11 cellular contexts compared by ENCODE assay signal in the genomic region with DNA sequence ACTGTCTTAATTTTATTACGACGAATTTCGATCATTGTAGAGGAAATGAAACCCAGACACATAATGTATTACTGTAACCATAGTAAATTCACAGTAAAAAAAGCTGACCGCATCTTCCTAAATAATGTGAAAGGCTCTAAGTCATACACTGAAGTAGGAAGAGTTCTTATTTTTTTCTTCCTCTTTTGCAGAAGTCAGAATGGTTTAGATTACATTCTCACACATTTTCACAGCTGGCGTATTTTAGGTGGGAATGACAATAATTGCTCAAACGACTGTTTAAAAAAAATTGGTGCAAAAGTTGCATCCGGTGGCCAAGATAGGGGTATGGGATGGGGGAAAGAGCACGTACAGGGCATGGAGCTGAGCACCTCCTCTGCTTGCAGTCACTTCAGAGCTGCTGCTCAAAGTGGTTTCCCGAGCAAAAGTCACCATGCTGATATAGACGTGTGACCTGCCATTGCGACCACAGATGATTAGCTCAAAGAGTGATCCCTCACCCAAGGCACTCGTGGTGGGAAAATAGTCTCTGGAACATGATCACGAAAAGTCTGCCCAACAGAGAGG. TPM values are rescaled to one million over a fixed set of nuclear protein-coding genes. Genes with fewer than 3 reads are reported as not detected.
DNase-seq lines count a peak whose midpoint lies in the region; ATAC-seq, FAIRE-seq and TF ChIP-seq lines count a peak whose summit lies in the region.
"Had no signal": no experiment of that assay in that cellular context is flagged by ENCODE, and none has a peak within 500 bp of the region (broad histone marks: within the 10 kb centered on the region; RNA-seq: fewer than 3 reads in every experiment).

No MANE protein-coding gene starts in this region.

- SMC1A ChIA-PET in GM12878 (lab: Charles Lee; ENCODE audit: uncharacterized antibody, unreplicated experiment) = interaction anchor here (0.8 to 5.8 kb wide), 13 partner anchors 9 to 133 kb away, joined by 3 to 177 read pairs (median 4); no protein-coding TSS in a partner anchor

- 0 out of 2 replicates have a peak overlapping the region, but pooled peaks have one; percentile 33 for H3K4me2 ChIP-seq in GM12878 (ENCODE audit: control insufficient read depth, insufficient read depth)

- no peaks in the 10 kb centered on the region for H3K79me2 ChIP-seq in GM12878 (ENCODE audit: control insufficient read depth, insufficient read depth, low read length)

- H3K27me3 ChIP-seq in GM12878 (replicated peaks in 1 of 2; ENCODE audit: control insufficient read depth in 2 of 2, insufficient read depth in 2 of 2, low read length in 1 of 2) = peaks cover 0 to 3% of the 10 kb centered on the region in 2 experiments; a peak in 1 of 4 replicates
- H3K27me3 ChIP-seq: Peyer's patch had no signal

- WGBS in GM12878 (ENCODE audit: insufficient coverage, insufficient replicate concordance, low lambda C conversion rate, missing lambda C conversion rate) = under 1% methylated on average over 13 of the region's 13 CpGs

- no peak overlapping the region for H2AFZ ChIP-seq in GM12878 (ENCODE audit: control insufficient read depth, low read depth, low read length)

- no peak for FAIRE-seq in GM12878 (lab: Jason Lieb, UNC)

- no peak overlapping the region for H3K27ac ChIP-seq in GM12878 (ENCODE audit: control insufficient read depth, insufficient read depth)
- H3K27ac ChIP-seq: Peyer's patch had no signal

- no peaks in the 10 kb centered on the region for H3K36me3 ChIP-seq in GM12878 (ENCODE audit: control insufficient read depth in 2 of 2, insufficient read depth in 2 of 2, low read length in 1 of 2)
- H3K36me3 ChIP-seq: Peyer's patch had no signal

- RAD21 ChIA-PET in GM12878 (lab: Charles Lee; ENCODE audit: unreplicated experiment) = interaction anchor here (0.7 to 6.1 kb wide), 11 partner anchors 9 to 313 kb away, joined by 3 to 140 read pairs (median 3); no protein-coding TSS in a partner anchor

- intact Hi-C loops in GM12878 (cut with micrococcal nuclease; ENCODE audit: unreplicated experiment) = no loop called here

- no TSS peak for BruUV-seq in GM12878 (replicated peaks; lab: Mats Ljungman, UMichigan)

- in situ Hi-C loops in GM12878 (cut with MboI) = no loop called here

- H3K9ac ChIP-seq in GM12878 (ENCODE audit: control insufficient read depth, insufficient read depth, low read length) = no peak overlapping the region

- no peaks in the 10 kb centered on the region for H4K20me1 ChIP-seq in GM12878 (ENCODE audit: control insufficient read depth, insufficient read depth)

- no peak for TF ChIP-seq CTCF in GM12878 (IDR thresholded peaks at IDR 0.05 in 2 of 3, conservative IDR thresholded peaks at IDR 0.05 in 1 of 3; ENCODE audit: control insufficient read depth in 2 of 3, extremely low read depth in 1 of 3, insufficient read depth in 1 of 3, low read depth in 3 of 3, low read length in 3 of 3)

- no peaks in the 10 kb centered on the region; the same call in none of the 2 replicates for H3K4me1 ChIP-seq in GM12878 (ENCODE audit: control insufficient read depth, insufficient read depth, low read length)
- H3K4me1 ChIP-seq: Peyer's patch had no signal

- peak; percentile 83 for ATAC-seq in GM18505 (IDR thresholded peaks at IDR 0.05; ENCODE audit: unreplicated experiment)
- peak; percentile 91 for ATAC-seq in GM21390 (IDR thresholded peaks at IDR 0.05; ENCODE audit: unreplicated experiment)
- ATAC-seq in HG03175 (IDR thresholded peaks at IDR 0.05; ENCODE audit: unreplicated experiment) = peak; percentile 96
- ATAC-seq in GM12878 = peak; percentile 87
- ATAC-seq: left lobe of liver had no signal

- H3K4me3 ChIP-seq in GM12878 = no peak overlapping the region
- H3K4me3 ChIP-seq: Peyer's patch had no signal

- H3K9me3 ChIP-seq in GM12878 (replicated peaks; ENCODE audit: control insufficient read depth, insufficient read depth, low read length) = no peaks in the 10 kb centered on the region
- H3K9me3 ChIP-seq: Peyer's patch had no signal

- DNase-seq in GM12878 (ENCODE audit: low read depth, low spot score) (peak; percentile 71), kidney tubule cell (ENCODE audit: low spot score) (no peak), NCI-H1048 (lab: John Stamatoyannopoulos, UW) (no peak), DMS 273 treated with DMSO at 0.1 percent for 48 hours (lab: John Stamatoyannopoulos, UW) (no peak), putamen (ENCODE audit: low spot score) (no peak)
- DNase-seq: activated CD8-positive, alpha-beta memory T cell treated with anti-CD3 and anti-CD28 coated beads, Interleukin-2, amount 50 U/mL, for 48 hours; Peyer's patch had no signal

- no peak for TF ChIP-seq POLR2A in GM18505 (IDR thresholded peaks at IDR 0.05; ENCODE audit: borderline replicate concordance, extremely low read depth, insufficient read depth, insufficient read length)
- TF ChIP-seq POLR2A in GM12878 (IDR thresholded peaks at IDR 0.05; ENCODE audit: low read depth, low read length) = no peak

- no peak for TF ChIP-seq RAD21 in GM12878 (IDR thresholded peaks at IDR 0.05; ENCODE audit: insufficient read depth, low read depth, low read length)

- CTCF ChIA-PET in GM12878 (lab: Yijun Ruan, JAX) = interaction anchor here (0.8 to 5.5 kb wide), 6 partner anchors 9 to 126 kb away, joined by 3 to 53 read pairs (median 26); no protein-coding TSS in a partner anchor

- peak; percentile 10 to 47; a peak in 1 of 4 replicates for TF ChIP-seq EP300 in GM12878 (IDR thresholded peaks at IDR 0.05; ENCODE audit: borderline replicate concordance in 1 of 2, control insufficient read depth in 1 of 2, low read depth in 2 of 2, low read length in 2 of 2)

- POLR2A ChIA-PET in GM12878 (lab: Charles Lee) = interaction anchor here (0.6 to 5.7 kb wide), 7 partner anchors 11 to 367 kb away, joined by 3 to 71 read pairs (median 4); no protein-coding TSS in a partner anchor

TF ChIP-seq in GM12878, 131 proteins besides CTCF, POLR2A, EP300 and RAD21 (continues in another document):
- no peak for TF ChIP-seq MXI1 (IDR thresholded peaks at IDR 0.05; ENCODE audit: low read depth, low read length)
- TF ChIP-seq NFYA (IDR thresholded peaks at IDR 0.05; ENCODE audit: borderline replicate concordance, low read depth, low read length) = no peak
- TF ChIP-seq MYB (IDR thresholded peaks at IDR 0.05; ENCODE audit: borderline replicate concordance, low read depth, low read length) = 0 out of 2 replicates have a peak, but pooled peaks have one; percentile 34

RNA-seq across cellular contexts. Expression of a gene that starts 35.3 kb away (rescaled TPM):
- not detected in 2 replicates for total RNA-seq in GM12878 (2013; cell fraction: nucleolus; rRNA removed)
- total RNA-seq in GM12878 (2014; rRNA removed) (not detected in 2 replicates), GM12878 (2014; rRNA removed; fragmentation: Illumina TruSeq; extraction: Trizol) (not detected in 2 replicates), GM12878 (2021) (not detected in 2 replicates)
- not detected for polyA plus RNA-seq in GM12878 (2011; ENCODE audit: low read depth)
- polyA plus RNA-seq in GM12878 (2011; rRNA removed) (0.05 TPM in 1 of 2 replicates, not detected in the other), GM12878 (2014; fragmentation: Illumina TruSeq; extraction: Trizol) (not detected in 2 replicates), GM12878 (2014; fragmentation: Nextera tagmentation; extraction: Ambion mirVana) (not detected), GM12878 (2014; rRNA removed) (not detected in 2 replicates), GM12878 (2016; fragmentation: Nextera tagmentation; extraction: Ambion mirVana) (not detected)
- polyA plus RNA-seq in GM12878 (2011; cell fraction: cytosol; rRNA removed) = 0.13 TPM in 1 of 2 replicates, not detected in the other
- polyA plus RNA-seq in GM12878 (2011; cell fraction: nucleus; rRNA removed) = not detected in 2 replicates
- polyA plus RNA-seq in GM12878 (2012) = not detected in 2 replicates
- not detected in 2 replicates for polyA minus RNA-seq in GM12878 (2011; rRNA and poly(A)+ RNA removed)
- not detected in 2 replicates for polyA minus RNA-seq in GM12878 (2011; cell fraction: cytosol; rRNA and poly(A)+ RNA removed)
- not detected in 2 replicates for polyA minus RNA-seq in GM12878 (2011; cell fraction: nucleus; rRNA and poly(A)+ RNA removed)
- total RNA-seq: left lobe of liver, Peyer's patch had no signal

RNA-seq across cellular contexts. Expression of a gene that starts 45.4 kb away (rescaled TPM):
- not detected in 2 replicates for total RNA-seq in GM12878 (2013; cell fraction: nucleolus; rRNA removed)
- total RNA-seq in GM12878 (2014; rRNA removed) (not detected in 2 replicates), GM12878 (2014; rRNA removed; fragmentation: Illumina TruSeq; extraction: Trizol) (not detected in 2 replicates), GM12878 (2021) (not detected in 2 replicates)
- polyA plus RNA-seq in GM12878 (2011; ENCODE audit: low read depth) = not detected
- polyA plus RNA-seq in GM12878 (2011; rRNA removed) (0.06 and 0.14 TPM in 2 replicates), GM12878 (2014; fragmentation: Illumina TruSeq; extraction: Trizol) (not detected in 2 replicates), GM12878 (2014; fragmentation: Nextera tagmentation; extraction: Ambion mirVana) (not detected), GM12878 (2014; rRNA removed) (not detected in 2 replicates), GM12878 (2016; fragmentation: Nextera tagmentation; extraction: Ambion mirVana) (not detected)
- 0.03 TPM in 1 of 2 replicates, not detected in the other for polyA plus RNA-seq in GM12878 (2011; cell fraction: cytosol; rRNA removed)
- polyA plus RNA-seq in GM12878 (2011; cell fraction: nucleus; rRNA removed) = 0.09 and 0.16 TPM in 2 replicates
- not detected in 2 replicates for polyA plus RNA-seq in GM12878 (2012)
- polyA minus RNA-seq in GM12878 (2011; rRNA and poly(A)+ RNA removed) = not detected in 2 replicates
- polyA minus RNA-seq in GM12878 (2011; cell fraction: cytosol; rRNA and poly(A)+ RNA removed) = not detected in 2 replicates
- polyA minus RNA-seq in GM12878 (2011; cell fraction: nucleus; rRNA and poly(A)+ RNA removed) = not detected in 2 replicates
- total RNA-seq: left lobe of liver had no signal
